In the genomic region with DNA sequence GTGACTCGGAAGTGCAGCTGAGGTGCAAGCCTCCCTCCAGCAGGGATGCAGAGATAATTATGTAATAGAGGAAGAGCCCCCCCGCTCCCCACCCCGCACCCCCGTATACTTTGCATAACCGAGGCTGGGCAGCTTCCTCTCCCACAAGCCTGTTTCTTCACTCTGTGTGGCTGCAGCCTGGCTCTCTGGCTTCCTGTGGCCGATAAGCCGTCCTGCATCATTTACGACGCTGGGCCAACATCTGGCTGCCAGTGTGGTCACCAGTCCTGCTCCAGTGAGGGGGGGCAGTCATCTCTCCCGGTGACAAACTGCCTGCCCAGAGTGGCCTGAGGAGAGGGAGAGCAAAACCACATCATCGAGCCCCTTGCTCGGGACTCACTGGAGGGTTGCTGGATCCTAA, we compare ENCODE assay signal across 9 cellular contexts. TPM values are rescaled to one million over a fixed set of nuclear protein-coding genes. Genes with fewer than 3 reads are reported as not detected.
DNase-seq lines count a peak whose midpoint lies in the region; ATAC-seq, FAIRE-seq and TF ChIP-seq lines count a peak whose summit lies in the region.
"Had no signal": no experiment of that assay in that cellular context is flagged by ENCODE, and none has a peak within 500 bp of the region (broad histone marks: within the 10 kb centered on the region; RNA-seq: fewer than 3 reads in every experiment).

No MANE protein-coding gene starts in this region.

- H3K4me1 ChIP-seq in sigmoid colon, result peaks cover 0 to 46% (median 44%) of the 10 kb centered on the region in 4 donors

- H3K36me3 ChIP-seq in sigmoid colon, result no peaks in the 10 kb centered on the region

- H3K36me3 Mint-ChIP-seq in activated T-helper 1 cell treated with anti-CD3 and anti-CD28 coated beads, Interleukin-12 subunit alpha, Interleukin-12 subunit beta, Interleukin-2, Interleukin-4 antibody, amounts not matched to agents 30 ng/mL and 10 ng/mL and 1 ng/mL, durations not matched to agents 14 hours and 24 hours and 36 hours (ENCODE audit: low read depth), result peaks cover under 1% of the 10 kb centered on the region
- H3K36me3 Mint-ChIP-seq in progenitor cell of endocrine pancreas (ENCODE audit: insufficient read depth), result no peaks in the 10 kb centered on the region

- intact Hi-C loops in sigmoid colon (cut with DNase I), result no loop called here
- intact Hi-C loops in activated T-helper 1 cell treated with anti-CD3 and anti-CD28 coated beads, Interleukin-12 subunit alpha, Interleukin-12 subunit beta, Interleukin-2, Interleukin-4 antibody, amounts not matched to agents 30 ng/mL and 10 ng/mL and 1 ng/mL, durations not matched to agents 14 hours and 24 hours and 36 hours (cut with micrococcal nuclease), result no loop called here

- TF ChIP-seq CTCF in coronary artery (IDR thresholded peaks at IDR 0.05) (no peak), sigmoid colon (IDR thresholded peaks at IDR 0.05) (no peak), progenitor cell of endocrine pancreas (IDR thresholded peaks at IDR 0.05; ENCODE audit: unreplicated experiment) (no peak)

- 20 to 37% methylated on average over 12 of the region's 12 CpGs for WGBS in sigmoid colon, 2 donors

- TF ChIP-seq EP300 in sigmoid colon (IDR thresholded peaks at IDR 0.05), result no peak

- no peaks in the 10 kb centered on the region for H3K27me3 ChIP-seq in sigmoid colon

- peak; percentile 96 for FAIRE-seq in GM12891 (lab: Jason Lieb, UNC)
- FAIRE-seq: bronchial epithelial cell had no signal

- peak; percentile 78 for ATAC-seq in GM21619 (IDR thresholded peaks at IDR 0.05; ENCODE audit: unreplicated experiment)

- H3K9me3 Mint-ChIP-seq in activated T-helper 1 cell treated with anti-CD3 and anti-CD28 coated beads, Interleukin-12 subunit alpha, Interleukin-12 subunit beta, Interleukin-2, Interleukin-4 antibody, amounts not matched to agents 30 ng/mL and 10 ng/mL and 1 ng/mL, durations not matched to agents 14 hours and 24 hours and 36 hours, result peaks cover 7% of the 10 kb centered on the region
- no peaks in the 10 kb centered on the region for H3K9me3 Mint-ChIP-seq in progenitor cell of endocrine pancreas (ENCODE audit: low read depth)

- no peak overlapping the region for H3K4me3 Mint-ChIP-seq in activated T-helper 1 cell treated with anti-CD3 and anti-CD28 coated beads, Interleukin-12 subunit alpha, Interleukin-12 subunit beta, Interleukin-2, Interleukin-4 antibody, amounts not matched to agents 30 ng/mL and 10 ng/mL and 1 ng/mL, durations not matched to agents 14 hours and 24 hours and 36 hours
- H3K4me3 Mint-ChIP-seq in progenitor cell of endocrine pancreas (ENCODE audit: low read depth), result no peak overlapping the region

- no peak overlapping the region for H3K27ac Mint-ChIP-seq in activated T-helper 1 cell treated with anti-CD3 and anti-CD28 coated beads, Interleukin-12 subunit alpha, Interleukin-12 subunit beta, Interleukin-2, Interleukin-4 antibody, amounts not matched to agents 30 ng/mL and 10 ng/mL and 1 ng/mL, durations not matched to agents 14 hours and 24 hours and 36 hours
- no peak overlapping the region for H3K27ac Mint-ChIP-seq in progenitor cell of endocrine pancreas

- no peak for TF ChIP-seq POLR2A in GM12891 (IDR thresholded peaks at IDR 0.05; ENCODE audit: low read depth, low read length)
- no peak for TF ChIP-seq POLR2A in sigmoid colon (IDR thresholded peaks at IDR 0.05)

- H3K4me3 ChIP-seq in coronary artery (no peak overlapping the region), sigmoid colon (no peak overlapping the region)

- DNase-seq in GM12891 (ENCODE audit: insufficient read length, low spot score) (peak; percentile 71), KBM-7 (peak; percentile 87), coronary artery (ENCODE audit: low spot score) (peak; percentile 82), sigmoid colon (peak; percentile 83), cerebellar cortex (ENCODE audit: low spot score) (no peak), progenitor cell of endocrine pancreas (ENCODE audit: low spot score, unreplicated experiment) (no peak)
- no peak for DNase-seq in activated T-helper 1 cell treated with anti-CD3 and anti-CD28 coated beads, Interleukin-12 subunit alpha, Interleukin-12 subunit beta, Interleukin-2, Interleukin-4 antibody, amounts not matched to agents 30 ng/mL and 10 ng/mL and 1 ng/mL, durations not matched to agents 14 hours and 24 hours and 36 hours (ENCODE audit: low spot score)

- in situ Hi-C loops in KBM-7 (cut with MboI; ENCODE audit: low pct_unique_long_range_greater_than_20kb, low sequenced_read_pairs), result no loop called here

- H3K27ac ChIP-seq in coronary artery (peak overlapping the region in 1 of 2 donors; percentile 22), sigmoid colon (peak overlapping the region; percentile 67 to 71 (median 70))

- H3K9me3 ChIP-seq in sigmoid colon, result no peaks in the 10 kb centered on the region

- peaks cover 8% of the 10 kb centered on the region for H3K27me3 Mint-ChIP-seq in activated T-helper 1 cell treated with anti-CD3 and anti-CD28 coated beads, Interleukin-12 subunit alpha, Interleukin-12 subunit beta, Interleukin-2, Interleukin-4 antibody, amounts not matched to agents 30 ng/mL and 10 ng/mL and 1 ng/mL, durations not matched to agents 14 hours and 24 hours and 36 hours (ENCODE audit: insufficient read depth)
- H3K27me3 Mint-ChIP-seq in progenitor cell of endocrine pancreas, result peaks cover 25% of the 10 kb centered on the region

- peaks cover 24% of the 10 kb centered on the region for H3K4me1 Mint-ChIP-seq in activated T-helper 1 cell treated with anti-CD3 and anti-CD28 coated beads, Interleukin-12 subunit alpha, Interleukin-12 subunit beta, Interleukin-2, Interleukin-4 antibody, amounts not matched to agents 30 ng/mL and 10 ng/mL and 1 ng/mL, durations not matched to agents 14 hours and 24 hours and 36 hours (ENCODE audit: low read depth)
- no peaks in the 10 kb centered on the region for H3K4me1 Mint-ChIP-seq in progenitor cell of endocrine pancreas (ENCODE audit: low read depth)

TF ChIP-seq in GM12891, 5 proteins besides CTCF, POLR2A, EP300 and RAD21:
- peak; percentile 54; the same call in 1 of the 2 replicates for TF ChIP-seq SPI1 (IDR thresholded peaks at IDR 0.05; ENCODE audit: low read depth, low read length)
- TF ChIP-seq POU2F2 (IDR thresholded peaks at IDR 0.05; ENCODE audit: low read depth, low read length), result peak; percentile 95
- no peak for TF ChIP-seq POLR2AphosphoS5 (IDR thresholded peaks at IDR 0.05; ENCODE audit: low read depth, low read length)
- TF ChIP-seq TAF1 (IDR thresholded peaks at IDR 0.05; ENCODE audit: low read depth, low read length), result no peak
- TF ChIP-seq PAX5 (IDR thresholded peaks at IDR 0.05; ENCODE audit: insufficient read depth, low read length, severe bottlenecking), result no peak

RNA-seq across cellular contexts. Expression of gene RBM38, which starts 59.2 kb away (rescaled TPM):
- 82.1 TPM for polyA plus RNA-seq in GM12891 (2012; ENCODE audit: low read depth, missing spikeins)
- total RNA-seq in sigmoid colon (10 to 100 TPM; 48.5 to 94.2 (median 78.8) TPM), progenitor cell of endocrine pancreas (21.0 and 24.1 TPM in 2 replicates)
- polyA plus RNA-seq in sigmoid colon, result 10 to 100 TPM; 31.4 to 59.9 (median 34.8) TPM
- 90.4 and 92.5 TPM in 2 replicates for total RNA-seq in activated T-helper 1 cell treated with anti-CD3 and anti-CD28 coated beads, Interleukin-12 subunit alpha, Interleukin-12 subunit beta, Interleukin-2, Interleukin-4 antibody, amounts not matched to agents 30 ng/mL and 10 ng/mL and 1 ng/mL, durations not matched to agents 14 hours and 24 hours and 36 hours

Comparison
In these comparisons a context has a peak if more than half of its experiments do, and no peak if none do; other contexts are left out.
1. DNase-seq: peak in GM12891 (single experiment), KBM-7 (single experiment), coronary artery (single experiment) and sigmoid colon (single experiment); none in activated T-helper 1 cell treated with anti-CD3 and anti-CD28 coated beads, Interleukin-12 subunit alpha, Interleukin-12 subunit beta, Interleukin-2, Interleukin-4 antibody, amounts not matched to agents 30 ng/mL and 10 ng/mL and 1 ng/mL, durations not matched to agents 14 hours and 24 hours and 36 hours (single experiment), cerebellar cortex (single experiment) and progenitor cell of endocrine pancreas (single experiment).